1 cellular context compared by ENCODE assay signal in genomic region chr9:124558777-124559470, GRCh38.
TF ChIP-seq lines count a peak whose summit lies in the region.

No MANE protein-coding gene starts in this region.

TF ChIP-seq in K562, 482 proteins besides CTCF, POLR2A, EP300 and RAD21 (continued from another document and continues in another):
- TF ChIP-seq, protein P1, sequence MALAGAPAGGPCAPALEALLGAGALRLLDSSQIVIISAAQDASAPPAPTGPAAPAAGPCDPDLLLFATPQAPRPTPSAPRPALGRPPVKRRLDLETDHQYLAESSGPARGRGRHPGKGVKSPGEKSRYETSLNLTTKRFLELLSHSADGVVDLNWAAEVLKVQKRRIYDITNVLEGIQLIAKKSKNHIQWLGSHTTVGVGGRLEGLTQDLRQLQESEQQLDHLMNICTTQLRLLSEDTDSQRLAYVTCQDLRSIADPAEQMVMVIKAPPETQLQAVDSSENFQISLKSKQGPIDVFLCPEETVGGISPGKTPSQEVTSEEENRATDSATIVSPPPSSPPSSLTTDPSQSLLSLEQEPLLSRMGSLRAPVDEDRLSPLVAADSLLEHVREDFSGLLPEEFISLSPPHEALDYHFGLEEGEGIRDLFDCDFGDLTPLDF (CRISPR knock-in tag; IDR thresholded peaks at IDR 0.05) = no peak
- TF ChIP-seq, protein P2, sequence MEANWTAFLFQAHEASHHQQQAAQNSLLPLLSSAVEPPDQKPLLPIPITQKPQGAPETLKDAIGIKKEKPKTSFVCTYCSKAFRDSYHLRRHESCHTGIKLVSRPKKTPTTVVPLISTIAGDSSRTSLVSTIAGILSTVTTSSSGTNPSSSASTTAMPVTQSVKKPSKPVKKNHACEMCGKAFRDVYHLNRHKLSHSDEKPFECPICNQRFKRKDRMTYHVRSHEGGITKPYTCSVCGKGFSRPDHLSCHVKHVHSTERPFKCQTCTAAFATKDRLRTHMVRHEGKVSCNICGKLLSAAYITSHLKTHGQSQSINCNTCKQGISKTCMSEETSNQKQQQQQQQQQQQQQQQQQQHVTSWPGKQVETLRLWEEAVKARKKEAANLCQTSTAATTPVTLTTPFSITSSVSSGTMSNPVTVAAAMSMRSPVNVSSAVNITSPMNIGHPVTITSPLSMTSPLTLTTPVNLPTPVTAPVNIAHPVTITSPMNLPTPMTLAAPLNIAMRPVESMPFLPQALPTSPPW (CRISPR knock-in tag; IDR thresholded peaks at IDR 0.05) = peak; percentile 61
- TF ChIP-seq CXXC5 (CRISPR knock-in tag; IDR thresholded peaks at IDR 0.05) = peak; percentile 25; the same call in 1 of the 2 replicates
- TF ChIP-seq HDAC1 (IDR thresholded peaks at IDR 0.05) = peak in 1 of 2 experiments; percentile 66; a peak in 1 of 4 replicates
- no peak for TF ChIP-seq FIP1L1 (IDR thresholded peaks at IDR 0.05; ENCODE audit: low read depth, low read length, poor library complexity, severe bottlenecking)
- TF ChIP-seq ZC3H11A (IDR thresholded peaks at IDR 0.05; ENCODE audit: low read depth, low read length) = no peak
- TF ChIP-seq GTF2B (IDR thresholded peaks at IDR 0.05; ENCODE audit: extremely low read depth, insufficient read length) = no peak
- TF ChIP-seq GATAD2B (IDR thresholded peaks at IDR 0.05; ENCODE audit: borderline replicate concordance) = peak; percentile 23; the same call in 1 of the 2 replicates
- no peak for TF ChIP-seq CBX3 (IDR thresholded peaks at IDR 0.05; ENCODE audit: borderline replicate concordance in 1 of 2, low read length in 2 of 2)
- TF ChIP-seq, protein P3, sequence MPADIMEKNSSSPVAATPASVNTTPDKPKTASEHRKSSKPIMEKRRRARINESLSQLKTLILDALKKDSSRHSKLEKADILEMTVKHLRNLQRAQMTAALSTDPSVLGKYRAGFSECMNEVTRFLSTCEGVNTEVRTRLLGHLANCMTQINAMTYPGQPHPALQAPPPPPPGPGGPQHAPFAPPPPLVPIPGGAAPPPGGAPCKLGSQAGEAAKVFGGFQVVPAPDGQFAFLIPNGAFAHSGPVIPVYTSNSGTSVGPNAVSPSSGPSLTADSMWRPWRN (IDR thresholded peaks at IDR 0.05; ENCODE audit: low read depth) = peak; percentile 25; the same call in 1 of the 2 replicates
- TF ChIP-seq CBFA2T2 (conservative IDR thresholded peaks at IDR 0.05) = peak; percentile 76
- TF ChIP-seq HMG20A (CRISPR knock-in tag; conservative IDR thresholded peaks at IDR 0.05) = no peak
- TF ChIP-seq NFYB (IDR thresholded peaks at IDR 0.05; ENCODE audit: extremely low read depth, insufficient read length) = no peak
- TF ChIP-seq ZNF354B (CRISPR knock-in tag; IDR thresholded peaks at IDR 0.05) = no peak
- TF ChIP-seq CTBP1 (IDR thresholded peaks at IDR 0.05; ENCODE audit: borderline replicate concordance) = no peak
- no peak for TF ChIP-seq DDX20 (tag; IDR thresholded peaks at IDR 0.05; ENCODE audit: low read depth)
- no peak for TF ChIP-seq ZFX (CRISPR knock-in tag; IDR thresholded peaks at IDR 0.05)
- no peak for TF ChIP-seq SRSF3 (IDR thresholded peaks at IDR 0.05; ENCODE audit: insufficient read depth, low read length)
- TF ChIP-seq NCOR1 (IDR thresholded peaks at IDR 0.05) = peak; percentile 85
- TF ChIP-seq MIER1 (IDR thresholded peaks at IDR 0.05; ENCODE audit: low read depth) = no peak
- TF ChIP-seq STAT5A (IDR thresholded peaks at IDR 0.05; ENCODE audit: borderline replicate concordance, low read length) = 0 out of 2 replicates have a peak, but pooled peaks have one; percentile 45
- peak; percentile 81; the same call in 1 of the 2 replicates for TF ChIP-seq HDAC2 (IDR thresholded peaks at IDR 0.05)
- 0 out of 2 replicates have a peak, but pooled peaks have one; percentile 13 for TF ChIP-seq ZEB2 (IDR thresholded peaks at IDR 0.05)
- TF ChIP-seq ZNF217 (CRISPR knock-in tag; IDR thresholded peaks at IDR 0.05) = no peak
- TF ChIP-seq ZHX1 (conservative IDR thresholded peaks at IDR 0.05; ENCODE audit: low read length) = no peak
- no peak for TF ChIP-seq ERF (CRISPR knock-in tag; IDR thresholded peaks at IDR 0.05)
- no peak for TF ChIP-seq MLLT1 (IDR thresholded peaks at IDR 0.05)
- TF ChIP-seq BCOR (IDR thresholded peaks at IDR 0.05) = no peak
- no peak for TF ChIP-seq RFX5 (IDR thresholded peaks at IDR 0.05; ENCODE audit: low read depth, low read length)
- TF ChIP-seq C11orf30 (IDR thresholded peaks at IDR 0.05; ENCODE audit: low read depth) = no peak
- no peak for TF ChIP-seq ZNF76 (CRISPR knock-in tag; IDR thresholded peaks at IDR 0.05; ENCODE audit: borderline replicate concordance)
- peak; percentile 80 for TF ChIP-seq ADNP (tag; IDR thresholded peaks at IDR 0.05)
- TF ChIP-seq ZBTB8A (IDR thresholded peaks at IDR 0.05; ENCODE audit: partially characterized antibody) = no peak
- TF ChIP-seq ILK (tag; IDR thresholded peaks at IDR 0.05; ENCODE audit: borderline replicate concordance, low read depth) = no peak
- peak in 1 of 2 experiments; percentile 79; a peak in 2 of 4 replicates for TF ChIP-seq TBL1XR1 (IDR thresholded peaks at IDR 0.05; ENCODE audit: low read length in 2 of 2)
- no peak for TF ChIP-seq HNRNPH1 (optimal IDR thresholded peaks at IDR 0.05; ENCODE audit: low read depth, low read length)
- peak; percentile 71; the same call in 1 of the 2 replicates for TF ChIP-seq MTA2 (IDR thresholded peaks at IDR 0.05; ENCODE audit: low read depth)
- no peak for TF ChIP-seq ZNF592 (IDR thresholded peaks at IDR 0.05)
- TF ChIP-seq, protein P4, sequence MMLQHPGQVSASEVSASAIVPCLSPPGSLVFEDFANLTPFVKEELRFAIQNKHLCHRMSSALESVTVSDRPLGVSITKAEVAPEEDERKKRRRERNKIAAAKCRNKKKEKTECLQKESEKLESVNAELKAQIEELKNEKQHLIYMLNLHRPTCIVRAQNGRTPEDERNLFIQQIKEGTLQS (IDR thresholded peaks at IDR 0.05) = no peak
- TF ChIP-seq, protein P4 (CRISPR knock-in tag; conservative IDR thresholded peaks at IDR 0.05) = no peak
- TF ChIP-seq SPI1 (IDR thresholded peaks at IDR 0.05; ENCODE audit: borderline replicate concordance, low read depth, low read length) = peak; percentile 49; the same call in 1 of the 2 replicates
- peak; percentile 73 to 84 for TF ChIP-seq FOXK2 (conservative IDR thresholded peaks at IDR 0.05 in 1 of 2, IDR thresholded peaks at IDR 0.05 in 1 of 2; ENCODE audit: low read depth in 2 of 2)
- no peak for TF ChIP-seq YY1 (IDR thresholded peaks at IDR 0.05; ENCODE audit: borderline replicate concordance in 1 of 3, control insufficient read depth in 1 of 3, extremely low read depth in 1 of 3, insufficient read depth in 3 of 3, insufficient read length in 1 of 3, insufficient replicate concordance in 2 of 3, low read depth in 1 of 3, low read length in 2 of 3)
- TF ChIP-seq SIRT6 (IDR thresholded peaks at IDR 0.05; ENCODE audit: low read depth, low read length) = no peak
- TF ChIP-seq PHB2 (IDR thresholded peaks at IDR 0.05; ENCODE audit: low read depth) = no peak
- no peak for TF ChIP-seq ZNF224 (CRISPR knock-in tag; IDR thresholded peaks at IDR 0.05)
- no peak for TF ChIP-seq ZNF586 (CRISPR knock-in tag; conservative IDR thresholded peaks at IDR 0.05)
- TF ChIP-seq CHCHD3 (CRISPR knock-in tag; IDR thresholded peaks at IDR 0.05) = no peak
- 0 out of 2 replicates have a peak, but pooled peaks have one; percentile 35 for TF ChIP-seq POLR2AphosphoS5 (IDR thresholded peaks at IDR 0.05; ENCODE audit: control insufficient read depth, insufficient read depth, low read depth, low read length)
- TF ChIP-seq MEF2A (IDR thresholded peaks at IDR 0.05; ENCODE audit: control insufficient read depth, low read depth, low read length) = peak; percentile 89
- no peak for TF ChIP-seq HNRNPK (IDR thresholded peaks at IDR 0.05; ENCODE audit: low read depth, low read length, poor library complexity, severe bottlenecking)
- no peak for TF ChIP-seq CEBPG (CRISPR knock-in tag; IDR thresholded peaks at IDR 0.05)
- peak in 1 of 2 experiments; percentile 34; a peak in 1 of 4 replicates for TF ChIP-seq CEBPG (tag; conservative IDR thresholded peaks at IDR 0.05 in 1 of 2, IDR thresholded peaks at IDR 0.05 in 1 of 2)
- 0 out of 4 replicates have a peak, but pooled peaks of 1 of the 2 experiments have one; percentile 15 for TF ChIP-seq TEAD1 (CRISPR knock-in tag; IDR thresholded peaks at IDR 0.05)
- no peak for TF ChIP-seq ETV6 (IDR thresholded peaks at IDR 0.05; ENCODE audit: borderline replicate concordance in 1 of 2, low read depth in 2 of 2, low read length in 1 of 2)
- no peak for TF ChIP-seq ETV6 (CRISPR knock-in tag; IDR thresholded peaks at IDR 0.05; ENCODE audit: borderline replicate concordance)
- TF ChIP-seq SP1 (CRISPR knock-in tag; IDR thresholded peaks at IDR 0.05) = no peak
- no peak for TF ChIP-seq ZSCAN32 (CRISPR knock-in tag; IDR thresholded peaks at IDR 0.05)
- TF ChIP-seq SMARCC2 (IDR thresholded peaks at IDR 0.05; ENCODE audit: low read depth) = 0 out of 2 replicates have a peak, but pooled peaks have one; percentile 35
- TF ChIP-seq TEAD4 (IDR thresholded peaks at IDR 0.05; ENCODE audit: low read length) = peak; percentile 92
- TF ChIP-seq TEAD4 (CRISPR knock-in tag; IDR thresholded peaks at IDR 0.05; ENCODE audit: borderline replicate concordance) = no peak
